Comparison of ENCODE assay signal across 2 cellular contexts in the genomic region with DNA sequence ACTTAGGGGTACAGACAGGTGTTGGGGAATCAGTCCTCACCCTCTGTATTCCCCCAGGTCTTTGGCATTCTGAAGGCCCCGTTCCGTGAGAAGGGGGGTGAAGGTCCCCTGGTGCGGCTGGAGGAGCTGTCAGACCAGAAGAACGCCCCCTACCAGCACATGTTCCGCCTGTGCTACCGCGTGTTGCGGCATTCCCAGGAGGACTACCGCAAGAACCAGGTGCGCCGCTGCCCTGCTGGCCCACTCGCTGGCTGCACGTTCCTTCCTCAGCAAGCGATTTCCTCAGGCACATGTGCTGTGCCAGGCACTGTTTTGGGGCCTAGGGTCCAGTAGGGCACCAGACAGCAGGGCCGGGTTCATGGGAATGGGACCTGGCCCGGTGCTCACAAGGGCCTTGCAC.
TF ChIP-seq lines count a peak whose summit lies in the region.

No MANE protein-coding gene starts in this region.

TF ChIP-seq in HEK293, 187 proteins besides CTCF, POLR2A, EP300 and RAD21:
- no peak for TF ChIP-seq PBX3 (CRISPR knock-in tag; IDR thresholded peaks at IDR 0.05)
- no peak for TF ChIP-seq ZNF138 (tag by site-specific recombination; IDR thresholded peaks at IDR 0.05; ENCODE audit: borderline replicate concordance)
- 0 out of 2 replicates have a peak, but pooled peaks have one; percentile 21 for TF ChIP-seq ZNF600 (tag by site-specific recombination; IDR thresholded peaks at IDR 0.05)
- TF ChIP-seq ZNF10 (tag by site-specific recombination; IDR thresholded peaks at IDR 0.05) = no peak

TF ChIP-seq in K562, 482 proteins besides CTCF, POLR2A, EP300 and RAD21:
- no peak for TF ChIP-seq TRIM25 (IDR thresholded peaks at IDR 0.05; ENCODE audit: borderline replicate concordance)
- TF ChIP-seq CHD2 (IDR thresholded peaks at IDR 0.05; ENCODE audit: low read depth, low read length) = no peak
- TF ChIP-seq NEUROD1 (IDR thresholded peaks at IDR 0.05; ENCODE audit: borderline replicate concordance, low read depth, low read length, partially characterized antibody) = no peak
- TF ChIP-seq, protein P1, sequence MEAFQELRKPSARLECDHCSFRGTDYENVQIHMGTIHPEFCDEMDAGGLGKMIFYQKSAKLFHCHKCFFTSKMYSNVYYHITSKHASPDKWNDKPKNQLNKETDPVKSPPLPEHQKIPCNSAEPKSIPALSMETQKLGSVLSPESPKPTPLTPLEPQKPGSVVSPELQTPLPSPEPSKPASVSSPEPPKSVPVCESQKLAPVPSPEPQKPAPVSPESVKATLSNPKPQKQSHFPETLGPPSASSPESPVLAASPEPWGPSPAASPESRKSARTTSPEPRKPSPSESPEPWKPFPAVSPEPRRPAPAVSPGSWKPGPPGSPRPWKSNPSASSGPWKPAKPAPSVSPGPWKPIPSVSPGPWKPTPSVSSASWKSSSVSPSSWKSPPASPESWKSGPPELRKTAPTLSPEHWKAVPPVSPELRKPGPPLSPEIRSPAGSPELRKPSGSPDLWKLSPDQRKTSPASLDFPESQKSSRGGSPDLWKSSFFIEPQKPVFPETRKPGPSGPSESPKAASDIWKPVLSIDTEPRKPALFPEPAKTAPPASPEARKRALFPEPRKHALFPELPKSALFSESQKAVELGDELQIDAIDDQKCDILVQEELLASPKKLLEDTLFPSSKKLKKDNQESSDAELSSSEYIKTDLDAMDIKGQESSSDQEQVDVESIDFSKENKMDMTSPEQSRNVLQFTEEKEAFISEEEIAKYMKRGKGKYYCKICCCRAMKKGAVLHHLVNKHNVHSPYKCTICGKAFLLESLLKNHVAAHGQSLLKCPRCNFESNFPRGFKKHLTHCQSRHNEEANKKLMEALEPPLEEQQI (IDR thresholded peaks at IDR 0.05) = no peak
- TF ChIP-seq ZBTB33 (CRISPR knock-in tag; IDR thresholded peaks at IDR 0.05) = peak; percentile 74
TF ChIP-seq in K562: peak in this region for 1.
